In the genomic region with DNA sequence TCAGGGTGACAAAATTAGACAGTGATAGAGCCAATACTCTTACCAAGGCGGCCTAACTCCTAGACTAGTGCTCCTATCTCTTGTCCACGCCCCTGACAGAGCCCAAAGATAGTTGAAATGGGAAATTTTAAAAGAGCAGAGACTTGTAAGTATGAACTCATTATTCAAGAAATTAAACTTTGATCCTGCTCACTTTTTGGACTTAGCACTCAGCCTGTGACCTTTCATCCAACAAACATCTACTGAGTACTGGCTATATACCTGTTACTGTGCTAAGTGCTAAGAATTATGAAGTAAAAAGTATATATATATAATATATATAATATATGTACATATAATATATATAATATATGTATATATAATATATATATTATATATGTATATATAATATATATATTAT, we compare ENCODE assay signal across 8 cellular contexts. TPM values are rescaled to one million over a fixed set of nuclear protein-coding genes. Genes with fewer than 3 reads are reported as not detected.
DNase-seq lines count a peak whose midpoint lies in the region; ATAC-seq and TF ChIP-seq lines count a peak whose summit lies in the region.

No MANE protein-coding gene starts in this region.

- no peak for TF ChIP-seq CTCF in CD4-positive, alpha-beta T cell (IDR thresholded peaks at IDR 0.05)
- TF ChIP-seq CTCF in chondrocyte (IDR thresholded peaks at IDR 0.05) (no peak), neural cell (IDR thresholded peaks at IDR 0.05; ENCODE audit: poor library complexity, severe bottlenecking) (no peak)

- H3K36me3 ChIP-seq in HUES64 (ENCODE audit: insufficient read depth, low read length) = peaks cover 12% of the 10 kb centered on the region
- no peaks in the 10 kb centered on the region for H3K36me3 ChIP-seq in neural cell (ENCODE audit: insufficient read depth, low read length)

- peak overlapping the region; percentile 89 for H3K27ac Mint-ChIP-seq in CD4-positive, alpha-beta T cell
- H3K27ac Mint-ChIP-seq in chondrocyte (ENCODE audit: unreplicated experiment) = peak overlapping the region; percentile 99

- H3K27me3 Mint-ChIP-seq in CD4-positive, alpha-beta T cell = no peaks in the 10 kb centered on the region
- H3K27me3 Mint-ChIP-seq in chondrocyte (ENCODE audit: low read depth) = no peaks in the 10 kb centered on the region

- H3K4me3 ChIP-seq in HUES64 (ENCODE audit: low read length) (peak overlapping the region; percentile 86), neural cell (ENCODE audit: low read length) (peak overlapping the region; percentile 100)

- H3K27me3 ChIP-seq in CD4-positive, alpha-beta T cell (ENCODE audit: control insufficient read depth, insufficient read depth, low read length) = no peaks in the 10 kb centered on the region
- H3K27me3 ChIP-seq in HUES64 (ENCODE audit: insufficient read depth, low read length) (no peaks in the 10 kb centered on the region), neural cell (ENCODE audit: insufficient read depth, low read depth, low read length) (no peaks in the 10 kb centered on the region)

- H3K36me3 Mint-ChIP-seq in CD4-positive, alpha-beta T cell (ENCODE audit: low read depth) = peaks cover 26% of the 10 kb centered on the region
- H3K36me3 Mint-ChIP-seq in chondrocyte (ENCODE audit: low read depth) = no peaks in the 10 kb centered on the region

- H3K9me3 Mint-ChIP-seq in CD4-positive, alpha-beta T cell = no peaks in the 10 kb centered on the region
- H3K9me3 Mint-ChIP-seq in chondrocyte (ENCODE audit: low read depth) = no peaks in the 10 kb centered on the region

- peaks cover 20% of the 10 kb centered on the region for H3K4me1 ChIP-seq in HUES64 (ENCODE audit: insufficient read depth, low read length)

- peak overlapping the region; percentile 96 for H3K4me3 Mint-ChIP-seq in CD4-positive, alpha-beta T cell
- peak overlapping the region; percentile 100 for H3K4me3 Mint-ChIP-seq in chondrocyte (ENCODE audit: unreplicated experiment)

- WGBS in HUES64 = 90% methylated on average over 1 of the region's 2 CpGs

- CTCF ChIA-PET in CD4-positive, alpha-beta T cell (lab: Charles Lee) = interaction anchor here (1.6 kb wide), 1 partner anchor 12 kb away, joined by 3 read pairs; no protein-coding TSS in a partner anchor

- H3K9me2 ChIP-seq in neural cell (ENCODE audit: insufficient read depth, low read length) = no peaks in the 10 kb centered on the region

- no peak for DNase-seq in CD4-positive, alpha-beta T cell
- DNase-seq in chondrocyte (ENCODE audit: low spot score) (no peak), NCI-H2029 (lab: John Stamatoyannopoulos, UW) (no peak), HuH-7.5 (ENCODE audit: low spot score) (no peak)
- no peak for DNase-seq in activated effector memory CD4-positive, alpha-beta T cell treated with anti-CD3 and anti-CD28 coated beads, Interleukin-2, amount 50 U/mL, for 16 hours

- H3K4me1 Mint-ChIP-seq in CD4-positive, alpha-beta T cell (ENCODE audit: low read depth) = peaks cover 43% of the 10 kb centered on the region
- H3K4me1 Mint-ChIP-seq in chondrocyte (ENCODE audit: low read depth) = peaks cover 25% of the 10 kb centered on the region

- no peak overlapping the region for H3K27ac ChIP-seq in CD4-positive, alpha-beta T cell (ENCODE audit: low read depth, low read length)
- H3K27ac ChIP-seq in HUES64 (ENCODE audit: low read depth, low read length) (no peak overlapping the region), neural cell (ENCODE audit: low read length) (peak overlapping the region; percentile 93)

- no peaks in the 10 kb centered on the region for H3K9me3 ChIP-seq in CD4-positive, alpha-beta T cell (ENCODE audit: control insufficient read depth, low read length)
- H3K9me3 ChIP-seq in HUES64 (ENCODE audit: insufficient read depth, low read depth, low read length) = no peaks in the 10 kb centered on the region
- no peaks in the 10 kb centered on the region for H3K9me3 ChIP-seq in neural cell (ENCODE audit: low read length)

- H2AFZ ChIP-seq in neural cell (ENCODE audit: low read depth, low read length) = no peak overlapping the region

- H3K79me2 ChIP-seq in neural cell (replicated peaks; ENCODE audit: insufficient read depth, low read length) = peaks cover 26% of the 10 kb centered on the region

- no peak for TF ChIP-seq RAD21 in neural cell (conservative IDR thresholded peaks at IDR 0.05)

- no peak overlapping the region for H3K9ac ChIP-seq in HUES64 (ENCODE audit: low read depth, low read length)
- peak overlapping the region; percentile 94 for H3K9ac ChIP-seq in neural cell (ENCODE audit: low read length)

- ATAC-seq in CD4-positive, alpha-beta T cell (ENCODE audit: poor library complexity) = no peak
- no peak for ATAC-seq in HG03521 (IDR thresholded peaks at IDR 0.05; ENCODE audit: unreplicated experiment)

- no peaks in the 10 kb centered on the region for H4K20me1 ChIP-seq in neural cell (ENCODE audit: insufficient read depth)

- intact Hi-C loops in CD4-positive, alpha-beta T cell (cut with DNase I, micrococcal nuclease) = loop anchor here in 1 of 2 experiments (5.0 to 10.0 kb wide), 3 partner anchors 497 to 1295 kb away; partner anchors contain the start of genes GALNT12, MRPL50 and ZNF189

- H3K4me2 ChIP-seq in neural cell (ENCODE audit: low read length) = peak overlapping the region; percentile 70

- no peak for TF ChIP-seq EP300 in neural cell (conservative IDR thresholded peaks at IDR 0.05; ENCODE audit: poor library complexity, severe bottlenecking)

- POLR2A ChIA-PET in CD4-positive, alpha-beta T cell (lab: Charles Lee) = no interaction called here

- no peaks in the 10 kb centered on the region for H3F3A ChIP-seq in neural cell (ENCODE audit: insufficient read depth, low read length, poor library complexity, severe bottlenecking)

TF ChIP-seq in neural cell, 6 proteins besides CTCF, POLR2A, EP300 and RAD21:
- TF ChIP-seq EZH2 (IDR thresholded peaks at IDR 0.05; ENCODE audit: borderline replicate concordance, insufficient read depth, low read length, poor library complexity, severe bottlenecking) = no peak
- no peak for TF ChIP-seq POLR2AphosphoS5 (IDR thresholded peaks at IDR 0.05)
- no peak for TF ChIP-seq TAF1 (IDR thresholded peaks at IDR 0.05; ENCODE audit: low read depth)

RNA-seq across cellular contexts. Expression of gene INVS, which starts 1.2 kb away (rescaled TPM):
- 10 to 100 TPM; 13.6 to 14.3 TPM for total RNA-seq in CD4-positive, alpha-beta T cell
- polyA plus RNA-seq in HUES64 (2013, experiment 1 of 2) = 5.9 TPM
- 7.4 TPM for polyA plus RNA-seq in HUES64 (2013, experiment 2 of 2)
- 16.0 to 23.7 TPM (median 16.2 TPM) in 3 replicates for total RNA-seq in chondrocyte
- 11.3 and 12.3 TPM in 2 replicates for polyA plus RNA-seq in neural cell
- polyA minus RNA-seq in neural cell = 29.9 and 34.7 TPM in 2 replicates

RNA-seq across cellular contexts. Expression of gene ERP44, which starts 1.5 kb away (rescaled TPM):
- 1 to 10 TPM; 6.8 to 7.1 TPM for total RNA-seq in CD4-positive, alpha-beta T cell
- 14.2 TPM for polyA plus RNA-seq in HUES64 (2013, experiment 1 of 2)
- 16.5 TPM for polyA plus RNA-seq in HUES64 (2013, experiment 2 of 2)
- total RNA-seq in chondrocyte = 16.3 to 23.5 TPM (median 16.6 TPM) in 3 replicates
- 27.6 and 30.6 TPM in 2 replicates for polyA plus RNA-seq in neural cell
- 39.2 and 47.5 TPM in 2 replicates for polyA minus RNA-seq in neural cell
